In genomic region chr12:130478786-130479185, GRCh38 we compare ENCODE assay signal across 18 cellular contexts.
"Had no signal": no experiment of that assay in that cellular context is flagged by ENCODE, and none has a peak within 500 bp of the region (broad histone marks: within the 10 kb centered on the region; RNA-seq: fewer than 3 reads in every experiment).

No MANE protein-coding gene starts in this region.

- H3K9me3 ChIP-seq: right lobe of liver, stomach, thyroid gland had no signal

- H3K4me1 ChIP-seq: right lobe of liver, stomach, thyroid gland had no signal

- H3K4me3 ChIP-seq: neural progenitor cell, right lobe of liver, stomach, thyroid gland had no signal

- H3K27ac ChIP-seq: neural progenitor cell, right lobe of liver, stomach, thyroid gland had no signal

- H3K27ac Mint-ChIP-seq: mesothelial cell of epicardium; naive thymus-derived CD4-positive, alpha-beta T cell; nephron; neural progenitor cell had no signal

- H3K27me3 ChIP-seq: neural progenitor cell, right lobe of liver, thyroid gland had no signal

- H3K4me3 Mint-ChIP-seq: mesothelial cell of epicardium; naive thymus-derived CD4-positive, alpha-beta T cell; nephron; neural progenitor cell had no signal

- ATAC-seq: left lobe of liver; naive thymus-derived CD4-positive, alpha-beta T cell; right lobe of liver had no signal

- H3K9me3 Mint-ChIP-seq: mesothelial cell of epicardium; naive thymus-derived CD4-positive, alpha-beta T cell; nephron; neural progenitor cell had no signal

- H3K36me3 ChIP-seq: neural progenitor cell, right lobe of liver, stomach, thyroid gland had no signal

- H3K4me1 Mint-ChIP-seq: mesothelial cell of epicardium had no signal

- DNase-seq: cortex of kidney; head of caudate nucleus; mesenchymal stem cell; naive thymus-derived CD4-positive, alpha-beta T cell; nucleus accumbens; retina; small intestine; stimulated activated CD4-positive, alpha-beta T cell treated with anti-CD3 and anti-CD28 coated beads, Interleukin-15, amount 100 ng/mL, for 24 hours; stimulated activated CD4-positive, alpha-beta T cell treated with anti-CD3 and anti-CD28 coated beads, Interleukin-2, amount 100 ng/mL, for 48 hours; stimulated activated naive CD4-positive, alpha-beta T cell treated with Interleukin-2 at 50 U/mL for 16 hours; stomach; thyroid gland; trophoblast cell had no signal

- H3K36me3 Mint-ChIP-seq: mesothelial cell of epicardium; naive thymus-derived CD4-positive, alpha-beta T cell had no signal
